8 cellular contexts compared by ENCODE assay signal in the genomic region with DNA sequence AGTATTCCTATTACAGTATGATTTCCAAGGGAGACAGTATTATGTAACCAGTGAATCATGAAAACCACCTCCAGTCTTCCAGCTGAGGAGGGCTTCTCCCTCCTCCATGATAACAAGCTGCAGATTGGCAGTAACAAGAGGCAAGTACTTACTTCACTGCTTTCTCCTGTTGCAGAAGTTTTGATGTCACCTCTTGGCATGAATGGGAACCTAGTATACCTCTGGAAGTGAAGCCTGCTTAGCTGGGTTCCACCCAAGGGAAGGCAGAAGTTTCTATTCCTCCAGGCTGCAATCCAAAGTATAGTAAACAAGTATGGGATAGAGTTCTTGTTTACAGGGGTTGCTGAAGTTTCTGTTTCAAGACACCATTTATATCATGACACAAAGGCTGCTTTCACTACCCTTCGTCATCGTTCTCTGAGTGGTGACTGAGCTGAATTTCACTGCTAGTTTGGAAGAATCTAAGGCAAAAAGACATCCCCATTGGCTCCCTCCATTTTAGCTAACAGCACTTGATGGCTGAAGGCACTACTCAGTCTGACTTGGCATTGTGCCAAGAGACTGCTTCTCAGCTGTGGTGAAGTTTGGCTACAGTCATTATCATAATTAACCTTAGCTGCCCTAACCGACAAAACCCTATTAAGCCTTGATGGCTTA. TPM values are rescaled to one million over a fixed set of nuclear protein-coding genes. Genes with fewer than 3 reads are reported as not detected.
DNase-seq lines count a peak whose midpoint lies in the region; ATAC-seq lines count a peak whose summit lies in the region.

No MANE protein-coding gene starts in this region.

- DNase-seq in H4 (ENCODE audit: low spot score) (peak; percentile 44), NCI-H526 (lab: John Stamatoyannopoulos, UW) (peak; percentile 43 to 68), dermis blood vessel endothelial cell (peak; percentile 27), pons (ENCODE audit: low spot score) (peak; percentile 75), NK-92 (lab: John Stamatoyannopoulos, UW; ENCODE audit: unreplicated experiment) (no peak)

- ATAC-seq in HG02571 (IDR thresholded peaks at IDR 0.05; ENCODE audit: unreplicated experiment) (no peak), GM21528 (IDR thresholded peaks at IDR 0.05; ENCODE audit: low FRiP score, unreplicated experiment) (no peak), GM18502 (IDR thresholded peaks at IDR 0.05; ENCODE audit: poor library complexity, unreplicated experiment) (no peak)

RNA-seq across cellular contexts. Expression of a gene that starts 49.8 kb away (rescaled TPM):
- total RNA-seq in H4 (2014; rRNA removed; shearing (Covaris generic)): 17.9 and 19.0 TPM in 2 replicates
- 9.1 and 9.2 TPM in 2 replicates for total RNA-seq in dermis blood vessel endothelial cell
